Comparison of ENCODE assay signal across 14 cellular contexts in genomic region chr2:101299601-101300000, GRCh38. TPM values are rescaled to one million over a fixed set of nuclear protein-coding genes. Genes with fewer than 3 reads are reported as not detected.
DNase-seq lines count a peak whose midpoint lies in the region; ATAC-seq and TF ChIP-seq lines count a peak whose summit lies in the region.
"Had no signal": no experiment of that assay in that cellular context is flagged by ENCODE, and none has a peak within 500 bp of the region (broad histone marks: within the 10 kb centered on the region; RNA-seq: fewer than 3 reads in every experiment).

No MANE protein-coding gene starts in this region.

- H2BK120ac ChIP-seq in mesendoderm (ENCODE audit: low read depth, low read length): no peak overlapping the region

- no peak overlapping the region for H3K18ac ChIP-seq in mesendoderm (ENCODE audit: low read length)

- no peak overlapping the region for H3K4ac ChIP-seq in mesendoderm (ENCODE audit: low read depth, low read length)

- WGBS in mesendoderm (ENCODE audit: extremely low coverage, insufficient coverage, low lambda C conversion rate): no CpG with 5 or more reads among the region's 6 CpGs

- no peaks in the 10 kb centered on the region for H3K9me3 Mint-ChIP-seq in activated naive CD8-positive, alpha-beta T cell (ENCODE audit: low read depth)
- no peaks in the 10 kb centered on the region for H3K9me3 Mint-ChIP-seq in activated naive CD8-positive, alpha-beta T cell treated with anti-CD3 and anti-CD28 coated beads for 36 hours
- H3K9me3 Mint-ChIP-seq in type B pancreatic cell: no peaks in the 10 kb centered on the region
- H3K9me3 Mint-ChIP-seq: stimulated activated naive CD8-positive, alpha-beta T cell treated with anti-CD3 and anti-CD28 coated beads, Interleukin-15, Interleukin-2, amounts not matched to agents 100 ng/mL and 50 ng/mL, for 24 hours had no signal

- no peak for TF ChIP-seq CTCF in VCaP (conservative IDR thresholded peaks at IDR 0.05)
- no peak for TF ChIP-seq CTCF in type B pancreatic cell (conservative IDR thresholded peaks at IDR 0.05)

- H4K8ac ChIP-seq in mesendoderm (ENCODE audit: low read depth, low read length): no peak overlapping the region

- H2BK15ac ChIP-seq in mesendoderm (replicated peaks; ENCODE audit: low read depth): no peak overlapping the region

- peak overlapping the region; percentile 89 for H3K27ac Mint-ChIP-seq in activated naive CD8-positive, alpha-beta T cell
- no peak overlapping the region for H3K27ac Mint-ChIP-seq in activated naive CD8-positive, alpha-beta T cell treated with anti-CD3 and anti-CD28 coated beads for 36 hours
- H3K27ac Mint-ChIP-seq in type B pancreatic cell: peak overlapping the region; percentile 70

- peak overlapping the region; percentile 15 for H3K56ac ChIP-seq in mesendoderm (ENCODE audit: low read length)

- H3K4me2 ChIP-seq in mesendoderm (ENCODE audit: low read length): no peak overlapping the region

- DNase-seq in activated naive CD8-positive, alpha-beta T cell treated with anti-CD3 and anti-CD28 coated beads for 36 hours: no peak
- DNase-seq in mesendoderm (no peak), type B pancreatic cell (ENCODE audit: extremely low spot score, unreplicated experiment) (no peak)
- no peak for DNase-seq in stimulated activated CD4-positive, alpha-beta T cell treated with anti-CD3 and anti-CD28 coated beads, Interleukin-15, amount 100 ng/mL, for 24 hours
- DNase-seq: adrenal gland, erythroblast, Kasumi-1, NCI-H69, SIG-M5, upper lobe of right lung had no signal

- H3K9ac ChIP-seq in mesendoderm (ENCODE audit: low read length): no peak overlapping the region

- no peak overlapping the region for H2AK5ac ChIP-seq in mesendoderm (ENCODE audit: low read length)

- H3K79me2 ChIP-seq in mesendoderm (ENCODE audit: control insufficient read depth, insufficient read depth, low read length): peaks cover 31% of the 10 kb centered on the region

- no peak for ATAC-seq in GM18907 (IDR thresholded peaks at IDR 0.05; ENCODE audit: unreplicated experiment)
- ATAC-seq: upper lobe of right lung had no signal

- peak overlapping the region; percentile 51 for H3K4me3 Mint-ChIP-seq in activated naive CD8-positive, alpha-beta T cell
- no peak overlapping the region for H3K4me3 Mint-ChIP-seq in activated naive CD8-positive, alpha-beta T cell treated with anti-CD3 and anti-CD28 coated beads for 36 hours
- peak overlapping the region; percentile 39 for H3K4me3 Mint-ChIP-seq in type B pancreatic cell

- peak overlapping the region; percentile 93 for H3K27ac ChIP-seq in VCaP
- H3K27ac ChIP-seq in mesendoderm (ENCODE audit: low read depth, low read length): no peak overlapping the region
- H3K27ac ChIP-seq: adrenal gland, upper lobe of right lung had no signal

- H3K27me3 ChIP-seq in mesendoderm (ENCODE audit: insufficient read depth, low read length, poor library complexity): no peaks in the 10 kb centered on the region
- H3K27me3 ChIP-seq: adrenal gland, upper lobe of right lung had no signal

- peaks cover 16% of the 10 kb centered on the region for H3K79me1 ChIP-seq in mesendoderm (ENCODE audit: low read length)

- no peaks in the 10 kb centered on the region for H3K4me1 ChIP-seq in mesendoderm (ENCODE audit: control insufficient read depth, low read depth, low read length)

- no peaks in the 10 kb centered on the region for H3K27me3 Mint-ChIP-seq in activated naive CD8-positive, alpha-beta T cell
- no peaks in the 10 kb centered on the region for H3K27me3 Mint-ChIP-seq in activated naive CD8-positive, alpha-beta T cell treated with anti-CD3 and anti-CD28 coated beads for 36 hours
- H3K27me3 Mint-ChIP-seq in type B pancreatic cell: no peaks in the 10 kb centered on the region
- H3K27me3 Mint-ChIP-seq: stimulated activated naive CD8-positive, alpha-beta T cell treated with anti-CD3 and anti-CD28 coated beads, Interleukin-15, Interleukin-2, amounts not matched to agents 100 ng/mL and 50 ng/mL, for 24 hours had no signal

- peaks cover 1% of the 10 kb centered on the region for H3K36me3 ChIP-seq in mesendoderm (ENCODE audit: control insufficient read depth, insufficient read depth, low read length)

- H3K23ac ChIP-seq in mesendoderm (ENCODE audit: low read length): no peak overlapping the region

- peaks cover 6% of the 10 kb centered on the region for H3K36me3 Mint-ChIP-seq in activated naive CD8-positive, alpha-beta T cell
- peaks cover 40% of the 10 kb centered on the region for H3K36me3 Mint-ChIP-seq in activated naive CD8-positive, alpha-beta T cell treated with anti-CD3 and anti-CD28 coated beads for 36 hours
- H3K36me3 Mint-ChIP-seq in type B pancreatic cell: peaks cover 15% of the 10 kb centered on the region

- H3K4me3 ChIP-seq in mesendoderm (ENCODE audit: low read length): no peak overlapping the region
- H3K4me3 ChIP-seq: upper lobe of right lung had no signal

- no peak overlapping the region for H2BK5ac ChIP-seq in mesendoderm (ENCODE audit: low read length)

- H4K5ac ChIP-seq in mesendoderm (ENCODE audit: low read length): no peak overlapping the region

- peaks cover 87% of the 10 kb centered on the region for H3K4me1 Mint-ChIP-seq in activated naive CD8-positive, alpha-beta T cell (ENCODE audit: low read depth)
- H3K4me1 Mint-ChIP-seq in activated naive CD8-positive, alpha-beta T cell treated with anti-CD3 and anti-CD28 coated beads for 36 hours: peaks cover 66% of the 10 kb centered on the region
- peaks cover 29% of the 10 kb centered on the region for H3K4me1 Mint-ChIP-seq in type B pancreatic cell (ENCODE audit: unreplicated experiment)

RNA-seq across cellular contexts. Expression of gene RNF149, which starts 8.9 kb away (rescaled TPM):
- total RNA-seq in activated naive CD8-positive, alpha-beta T cell treated with anti-CD3 and anti-CD28 coated beads for 36 hours: 10 to 100 TPM; 38.7 to 39.4 TPM
- polyA plus RNA-seq in mesendoderm (2013, experiment 1 of 2): 11.3 TPM
- 11.5 TPM for polyA plus RNA-seq in mesendoderm (2013, experiment 2 of 2)
- total RNA-seq in type B pancreatic cell (ENCODE audit: low replicate concordance): 47.0 and 57.3 TPM in 2 replicates

RNA-seq across cellular contexts. Expression of gene CNOT11, which starts 46.9 kb away (rescaled TPM):
- 10 to 100 TPM; 60.7 to 64.7 TPM for total RNA-seq in activated naive CD8-positive, alpha-beta T cell treated with anti-CD3 and anti-CD28 coated beads for 36 hours
- 46.0 TPM for polyA plus RNA-seq in mesendoderm (2013, experiment 1 of 2)
- 47.2 TPM for polyA plus RNA-seq in mesendoderm (2013, experiment 2 of 2)
- total RNA-seq in type B pancreatic cell (ENCODE audit: low replicate concordance): 64.5 and 69.6 TPM in 2 replicates
